Comparison of ENCODE assay signal across 20 cellular contexts in the genomic region with DNA sequence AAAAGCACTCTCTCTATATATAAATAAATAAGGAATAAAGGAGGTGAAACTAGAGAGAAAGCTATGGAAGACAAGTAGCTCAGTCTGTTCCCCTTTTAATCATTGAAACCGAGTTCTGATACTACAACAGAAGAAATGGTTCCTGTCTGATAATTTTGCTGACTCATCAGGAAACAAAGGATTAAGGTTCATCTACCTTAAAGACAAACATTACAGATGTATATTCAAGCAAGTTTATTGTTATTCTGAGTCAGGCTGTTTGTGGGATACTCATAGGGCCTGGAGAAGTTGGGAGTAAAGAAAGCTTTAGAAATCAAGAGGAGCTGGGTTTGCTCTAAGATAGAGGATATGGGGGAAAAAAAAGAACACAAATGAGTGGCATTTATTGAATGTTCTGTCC.
DNase-seq lines count a peak whose midpoint lies in the region; ATAC-seq and TF ChIP-seq lines count a peak whose summit lies in the region.
"Had no signal": no experiment of that assay in that cellular context is flagged by ENCODE, and none has a peak within 500 bp of the region (broad histone marks: within the 10 kb centered on the region; RNA-seq: fewer than 3 reads in every experiment).

No MANE protein-coding gene starts in this region.

- peak overlapping the region; percentile 53 for H3K4me2 ChIP-seq in PC-3 (ENCODE audit: low read length)
- H3K4me2 ChIP-seq: BLaER1, SK-N-SH had no signal

- no peaks in the 10 kb centered on the region for H3K36me3 ChIP-seq in PC-3 (ENCODE audit: low read depth, low read length)
- H3K36me3 ChIP-seq: BLaER1, Peyer's patch had no signal

- peak overlapping the region; percentile 51 for H3K9ac ChIP-seq in PC-3 (ENCODE audit: low read length)
- H3K9ac ChIP-seq: BLaER1, GM23248, SK-N-SH had no signal

- TF ChIP-seq CTCF in PC-3 (conservative IDR thresholded peaks at IDR 0.05; ENCODE audit: low read depth, low read length) (no peak), epithelial cell of proximal tubule (conservative IDR thresholded peaks at IDR 0.05; ENCODE audit: low read depth, low read length) (no peak)

- peaks cover 31% of the 10 kb centered on the region for H3K4me1 ChIP-seq in PC-3 (ENCODE audit: insufficient read depth, low read length)
- H3K4me1 ChIP-seq: BLaER1, Peyer's patch had no signal

- H3K9me2 ChIP-seq in PC-3 (replicated peaks; ENCODE audit: low read length): no peaks in the 10 kb centered on the region
- H3K9me2 ChIP-seq: SK-N-SH had no signal

- no peaks in the 10 kb centered on the region for H3K9me3 ChIP-seq in PC-3 (ENCODE audit: low read length)
- H3K9me3 ChIP-seq: BLaER1, Peyer's patch, SK-N-SH had no signal

- no peaks in the 10 kb centered on the region for H3K79me2 ChIP-seq in PC-3 (ENCODE audit: low read length)

- H4K20me1 ChIP-seq in PC-3 (ENCODE audit: low read length): no peaks in the 10 kb centered on the region
- H4K20me1 ChIP-seq: BLaER1 had no signal

- BruUV-seq in PC-3 (replicated peaks; lab: Mats Ljungman, UMichigan): no TSS peak

- intact Hi-C loops in PC-3 (cut with micrococcal nuclease): loop anchor here (1.0 to 5.0 kb wide), 2 partner anchors 215 to 536 kb away; no protein-coding TSS in a partner anchor

- H3K4me3 ChIP-seq in PC-3 (ENCODE audit: low read length) (no peak overlapping the region), epithelial cell of proximal tubule (ENCODE audit: low read depth, low read length) (no peak overlapping the region)
- H3K4me3 ChIP-seq: BLaER1, GM23248, Peyer's patch had no signal

- CTCF ChIA-PET in PC-3 (lab: Charles Lee): interaction anchor here (0.6 to 1.2 kb wide), 2 partner anchors 563 to 1040 kb away, joined by 3 read pairs; no protein-coding TSS in a partner anchor

- no peaks in the 10 kb centered on the region for H3K27me3 ChIP-seq in PC-3 (ENCODE audit: low read length)
- H3K27me3 ChIP-seq: BLaER1, Peyer's patch had no signal

- H2AFZ ChIP-seq in PC-3 (ENCODE audit: low read length): no peak overlapping the region
- H2AFZ ChIP-seq: GM23248 had no signal

- POLR2A ChIA-PET in PC-3 (lab: Charles Lee; ENCODE audit: unreplicated experiment): interaction anchor here (0.6 kb wide), 1 partner anchor 10 kb away, joined by 3 read pairs; no protein-coding TSS in a partner anchor

- peak; percentile 88 for ATAC-seq in PC-3

- DNase-seq in DMS53 (lab: John Stamatoyannopoulos, UW) (peak; percentile 3), DMS53 treated with DMSO at 0.1 percent for 48 hours (lab: John Stamatoyannopoulos, UW; ENCODE audit: unreplicated experiment) (no peak), PC-3 (peak; percentile 85), epithelial cell of proximal tubule (ENCODE audit: low read depth) (peak; percentile 4), renal cortical epithelial cell (ENCODE audit: low read depth) (peak; percentile 45), T-helper 9 cell (no peak), islet precursor cell (no peak)
- DNase-seq in activated effector memory CD4-positive, alpha-beta T cell treated with Interleukin-2 at 50 U/mL for 16 hours: no peak
- DNase-seq: CD8-positive, alpha-beta memory T cell; GF-D8; GM23248; NCI-H1417; NCI-H187 treated with DMSO at 0.1 percent for 48 hours; NCI-H2171; NCI-H774; Peyer's patch; SHP77; SK-N-SH had no signal

- no peaks in the 10 kb centered on the region for H3F3A ChIP-seq in PC-3 (ENCODE audit: low read length, unreplicated experiment)

- peak overlapping the region; percentile 87 for H3K27ac ChIP-seq in PC-3 (ENCODE audit: low read length)
- H3K27ac ChIP-seq: 22Rv1, BLaER1, GM23248, Peyer's patch had no signal

Comparison
In these comparisons a context has a peak if more than half of its experiments do, and no peak if none do; other contexts are left out.
1. DNase-seq: peak in DMS53 (single experiment), PC-3 (single experiment), epithelial cell of proximal tubule (single experiment) and renal cortical epithelial cell (single experiment); none in DMS53 treated with DMSO at 0.1 percent for 48 hours (single experiment), T-helper 9 cell (single experiment), activated effector memory CD4-positive, alpha-beta T cell treated with Interleukin-2 at 50 U/mL for 16 hours (single experiment) and islet precursor cell (single experiment).